ENCODE assay signal across 24 cellular contexts in the genomic region with DNA sequence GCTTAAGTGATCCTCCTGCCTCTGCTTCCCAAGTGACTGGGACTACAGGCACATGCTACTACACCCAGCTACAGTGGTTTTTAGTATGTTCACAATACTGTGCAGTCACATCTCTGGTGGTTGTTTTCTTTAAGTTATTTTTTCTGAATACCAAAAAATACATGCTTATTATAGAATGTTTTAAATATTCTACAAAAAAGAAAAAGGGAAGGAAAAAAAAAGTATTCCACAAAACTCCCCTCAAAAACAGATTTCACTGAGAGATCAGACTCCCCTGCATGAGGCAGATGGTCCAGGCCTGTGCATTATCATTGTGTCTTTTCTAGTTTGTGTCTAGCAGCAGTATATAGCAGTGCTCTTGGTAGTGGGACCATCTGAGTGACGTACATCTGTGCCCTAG.
"Had no signal": no experiment of that assay in that cellular context is flagged by ENCODE, and none has a peak within 500 bp of the region (broad histone marks: within the 10 kb centered on the region; RNA-seq: fewer than 3 reads in every experiment).

No MANE protein-coding gene starts in this region.

- H3K27ac Mint-ChIP-seq: activated naive CD4-positive, alpha-beta T cell treated with anti-CD3 and anti-CD28 coated beads for 36 hours; activated naive CD8-positive, alpha-beta T cell treated with anti-CD3 and anti-CD28 coated beads, Interleukin-2, amount 50 U/mL, for 24 hours; dendritic cell treated with granulocyte-macrophage colony-stimulating factor and Interleukin-4, amounts not matched to agents 40 ng/mL and 50 ng/mL, for 4 days; type B pancreatic cell had no signal

- H3K9me3 Mint-ChIP-seq: activated naive CD4-positive, alpha-beta T cell treated with anti-CD3 and anti-CD28 coated beads for 36 hours; activated naive CD8-positive, alpha-beta T cell treated with anti-CD3 and anti-CD28 coated beads, Interleukin-2, amount 50 U/mL, for 24 hours; activated T-cell treated with anti-CD3 and anti-CD28 coated beads, Interleukin-2, amount 50 U/mL, for 4 hours; dendritic cell treated with granulocyte-macrophage colony-stimulating factor and Interleukin-4, amounts not matched to agents 40 ng/mL and 50 ng/mL, for 4 days; neural crest cell; type B pancreatic cell had no signal

- DNase-seq: activated CD4-positive, CD25-positive, alpha-beta regulatory T cell treated with anti-CD3 and anti-CD28 coated beads, Interleukin-2, amount 50 U/mL, for 72 hours; activated CD8-positive, alpha-beta memory T cell treated with anti-CD3 and anti-CD28 coated beads, Interleukin-2, amount 50 U/mL, for 48 hours; activated effector memory CD4-positive, alpha-beta T cell treated with Interleukin-2 at 50 U/mL for 16 hours; activated naive CD4-positive, alpha-beta T cell treated with anti-CD3 and anti-CD28 coated beads for 36 hours; activated naive CD8-positive, alpha-beta T cell treated with anti-CD3 and anti-CD28 coated beads, Interleukin-2, amount 50 U/mL, for 24 hours; activated T-cell treated with anti-CD3 and anti-CD28 coated beads, Interleukin-2, amount 50 U/mL, for 4 hours; body of pancreas; effector CD4-positive, alpha-beta T cell; erythroblast; foreskin fibroblast; naive B cell; occipital lobe; posterior cingulate gyrus; spleen; stimulated activated CD4-positive, alpha-beta T cell treated with anti-CD3 and anti-CD28 coated beads, Interleukin-4, amount 100 ng/mL, for 1 hour; stimulated activated naive CD4-positive, alpha-beta T cell treated with Interleukin-2 at 50 U/mL for 16 hours; WERI-Rb-1 had no signal

- H3K27ac ChIP-seq: body of pancreas, thoracic aorta, vagina, WERI-Rb-1 had no signal

- H3K4me3 ChIP-seq: body of pancreas, lung, spleen, thoracic aorta, vagina had no signal

- ATAC-seq: activated naive CD8-positive, alpha-beta T cell treated with anti-CD3 and anti-CD28 coated beads, Interleukin-2, amount 50 U/mL, for 24 hours; activated T-cell treated with anti-CD3 and anti-CD28 coated beads, Interleukin-2, amount 50 U/mL, for 4 hours; body of pancreas; left lobe of liver had no signal

- H3K4me3 Mint-ChIP-seq: activated naive CD4-positive, alpha-beta T cell treated with anti-CD3 and anti-CD28 coated beads for 36 hours; activated naive CD8-positive, alpha-beta T cell treated with anti-CD3 and anti-CD28 coated beads, Interleukin-2, amount 50 U/mL, for 24 hours; activated T-cell treated with anti-CD3 and anti-CD28 coated beads, Interleukin-2, amount 50 U/mL, for 4 hours; dendritic cell treated with granulocyte-macrophage colony-stimulating factor and Interleukin-4, amounts not matched to agents 40 ng/mL and 50 ng/mL, for 4 days; naive B cell; neural crest cell; type B pancreatic cell had no signal

- H3K9me3 ChIP-seq: body of pancreas, spleen, thoracic aorta, vagina had no signal

- H3K27me3 ChIP-seq: body of pancreas, spleen, vagina had no signal

- H3K27me3 Mint-ChIP-seq: activated naive CD8-positive, alpha-beta T cell treated with anti-CD3 and anti-CD28 coated beads, Interleukin-2, amount 50 U/mL, for 24 hours; dendritic cell treated with granulocyte-macrophage colony-stimulating factor and Interleukin-4, amounts not matched to agents 40 ng/mL and 50 ng/mL, for 4 days; naive B cell; type B pancreatic cell had no signal
